8 cellular contexts compared by ENCODE assay signal in genomic region chr5:96933764-96934163, GRCh38. TPM values are rescaled to one million over a fixed set of nuclear protein-coding genes. Genes with fewer than 3 reads are reported as not detected.
DNase-seq lines count a peak whose midpoint lies in the region; ATAC-seq, FAIRE-seq and TF ChIP-seq lines count a peak whose summit lies in the region.

No MANE protein-coding gene starts in this region.

- H3K36me3 ChIP-seq in HUES48 (ENCODE audit: control insufficient read depth, insufficient read depth, low read length) (no peaks in the 10 kb centered on the region), K562 (ENCODE audit: control insufficient read depth, insufficient read depth, low read length) (peaks cover 3% of the 10 kb centered on the region; the same call in 1 of the 3 replicates), muscle layer of duodenum (ENCODE audit: control insufficient read depth in 1 of 2, insufficient read depth in 2 of 2, low read length in 2 of 2) (peaks cover 0 to 10% of the 10 kb centered on the region in 2 donors)

- DNase-seq in AG09309 (ENCODE audit: low read depth) (no peak), K562 (ENCODE audit: extremely low read depth in 1 of 4, low spot score in 3 of 4) (no peak), GM13977 (ENCODE audit: low spot score) (no peak), NCI-H2196 (lab: John Stamatoyannopoulos, UW; ENCODE audit: unreplicated experiment) (no peak), ACHN (no peak)

- peak overlapping the region; percentile 77 for H3K4me3 ChIP-seq in AG09309 (ENCODE audit: control insufficient read depth, low read depth, low read length)
- peak overlapping the region; percentile 88 for H3K4me3 ChIP-seq in HUES48 (ENCODE audit: low read depth, low read length)
- peak overlapping the region; percentile 75; the same call in 1 of the 2 replicates for H3K4me3 ChIP-seq in K562
- peak overlapping the region; percentile 93 for H3K4me3 ChIP-seq in muscle layer of duodenum (ENCODE audit: low read depth in 1 of 2, low read length in 2 of 2)

- no peak for ATAC-seq in K562
- no peak for ATAC-seq in HG03571 (IDR thresholded peaks at IDR 0.05; ENCODE audit: unreplicated experiment)

- H3K4me2 ChIP-seq in K562 (ENCODE audit: insufficient read depth, low read length) = peak overlapping the region; percentile 97

- H4K20me1 ChIP-seq in K562 (replicated peaks; ENCODE audit: control insufficient read depth, insufficient read depth, low read length) = no peaks in the 10 kb centered on the region

- H3K27ac ChIP-seq in HUES48 (ENCODE audit: low read depth, low read length) = no peak overlapping the region
- H3K27ac ChIP-seq in K562 (ENCODE audit: extremely low read depth, low read depth, low read length) = peak overlapping the region; percentile 85
- H3K27ac ChIP-seq in muscle layer of duodenum (ENCODE audit: low read length) = peak overlapping the region; percentile 92

- H3K4me1 ChIP-seq in HUES48 (ENCODE audit: control insufficient read depth, insufficient read depth, low read length) (peaks cover 15% of the 10 kb centered on the region), K562 (replicated peaks in 1 of 2; ENCODE audit: control insufficient read depth in 2 of 2, insufficient read depth in 2 of 2, low read length in 2 of 2) (peaks cover 43 to 51% of the 10 kb centered on the region in 2 experiments), muscle layer of duodenum (ENCODE audit: control insufficient read depth in 1 of 2, insufficient read depth in 2 of 2, low read length in 2 of 2) (peaks cover 17 to 36% of the 10 kb centered on the region in 2 donors)

- intact Hi-C loops in K562 (cut with micrococcal nuclease) = loop anchor here (2.0 to 10.0 kb wide), 3 partner anchors 57 to 1991 kb away; partner anchors contain the start of genes CHD1 and ERAP2

- H3K9ac ChIP-seq in HUES48 (ENCODE audit: low read depth, low read length) = no peak overlapping the region
- peak overlapping the region in 1 of 2 experiments; percentile 80; a peak in 2 of 4 replicates for H3K9ac ChIP-seq in K562 (ENCODE audit: insufficient read depth in 1 of 2, low read depth in 2 of 2, low read length in 2 of 2)

- 31% methylated on average over 4 of the region's 4 CpGs for WGBS in K562 (ENCODE audit: insufficient coverage, low coverage, missing lambda C conversion rate)

- TF ChIP-seq POLR2A in K562 (conservative IDR thresholded peaks at IDR 0.05) = no peak

- no peak for TF ChIP-seq CTCF in AG09309 (IDR thresholded peaks at IDR 0.05; ENCODE audit: control insufficient read depth, insufficient read depth, low read depth, low read length, missing control alignments)
- TF ChIP-seq CTCF in K562 (IDR thresholded peaks at IDR 0.05 in 2 of 3, conservative IDR thresholded peaks at IDR 0.05 in 1 of 3; ENCODE audit: insufficient read depth in 2 of 3, low read depth in 1 of 3, low read length in 3 of 3) = no peak
- no peak for TF ChIP-seq CTCF in GM13977 (IDR thresholded peaks at IDR 0.05; ENCODE audit: extremely low read depth, insufficient read depth, missing control alignments)

- H3K9me3 ChIP-seq in HUES48 (ENCODE audit: control insufficient read depth, insufficient read depth, low read length) (no peaks in the 10 kb centered on the region), K562 (replicated peaks; ENCODE audit: control insufficient read depth, insufficient read depth, low read depth, low read length) (no peaks in the 10 kb centered on the region), muscle layer of duodenum (ENCODE audit: control insufficient read depth in 1 of 2, low read length in 2 of 2) (no peaks in the 10 kb centered on the region)

- CTCF ChIA-PET in K562 (lab: Yijun Ruan, JAX; ENCODE audit: low intra/inter-chr PET ratio) = no interaction called here

- H3K9me1 ChIP-seq in K562 (ENCODE audit: control insufficient read depth, insufficient read depth, low read length) = no peaks in the 10 kb centered on the region

- TSS peak; percentile 63 for BruUV-seq in K562 (replicated peaks; lab: Mats Ljungman, UMichigan)

- no peak for TF ChIP-seq RAD21 in K562 (CRISPR knock-in tag; conservative IDR thresholded peaks at IDR 0.05 in 1 of 2, IDR thresholded peaks at IDR 0.05 in 1 of 2)

- H3K79me2 ChIP-seq in K562 (ENCODE audit: control insufficient read depth, insufficient read depth, low read length) = peaks cover 36% of the 10 kb centered on the region

- peak overlapping the region; percentile 79 for H2AFZ ChIP-seq in K562 (ENCODE audit: low read depth, low read length)

- H3K27me3 ChIP-seq in HUES48 (ENCODE audit: control insufficient read depth, insufficient read depth, low read length) (peaks cover 17% of the 10 kb centered on the region), K562 (ENCODE audit: control insufficient read depth in 2 of 2, insufficient read depth in 2 of 2, low read length in 2 of 2) (no peaks in the 10 kb centered on the region), muscle layer of duodenum (ENCODE audit: low read depth, low read length) (no peaks in the 10 kb centered on the region)

- TF ChIP-seq EP300 in K562 (IDR thresholded peaks at IDR 0.05; ENCODE audit: low read length) = no peak

- in situ Hi-C loops in K562 (cut with MboI) = no loop called here
- in situ Hi-C loops in GM13977 (cut with MboI; ENCODE audit: low pct_unique_long_range_greater_than_20kb, low sequenced_read_pairs, unreplicated experiment) = no loop called here
- in situ Hi-C loops in ACHN (cut with HindIII; ENCODE audit: low pct_ligation_motif_present, low pct_unique_long_range_greater_than_20kb, low sequenced_read_pairs) = no loop called here

- POLR2A ChIA-PET in K562 (lab: Yijun Ruan, JAX) = interaction anchor here (0.5 kb wide), 1 partner anchor 9 kb away, joined by 3 read pairs; no protein-coding TSS in a partner anchor

- no peak for FAIRE-seq in K562 (lab: Jason Lieb, UNC)

TF ChIP-seq in K562, 482 proteins besides CTCF, POLR2A, EP300 and RAD21:
- no peak for TF ChIP-seq SUPT5H (IDR thresholded peaks at IDR 0.05)
- TF ChIP-seq ZNF780A (CRISPR knock-in tag; IDR thresholded peaks at IDR 0.05) = no peak
- no peak for TF ChIP-seq RFX5 (IDR thresholded peaks at IDR 0.05; ENCODE audit: low read depth, low read length)
- peak; percentile 5 for TF ChIP-seq CHD1 (IDR thresholded peaks at IDR 0.05; ENCODE audit: low read length)
- peak; percentile 15 for TF ChIP-seq TAF9B (IDR thresholded peaks at IDR 0.05; ENCODE audit: partially characterized antibody)
- 0 out of 2 replicates have a peak, but pooled peaks have one; percentile 39 for TF ChIP-seq ZNF316 (IDR thresholded peaks at IDR 0.05)

RNA-seq across cellular contexts. Expression of gene LNPEP, which starts 2.1 kb away (rescaled TPM):
- 36.6 and 68.1 TPM in 2 replicates for total RNA-seq in K562 (2011; cell fraction: chromatin; rRNA removed; ENCODE audit: low replicate concordance)
- 19.8 and 21.8 TPM in 2 replicates for total RNA-seq in K562 (2011; cell fraction: nucleolus; rRNA removed)
- 43.1 and 74.7 TPM in 2 replicates for total RNA-seq in K562 (2011; cell fraction: nucleoplasm; rRNA removed)
- total RNA-seq in K562 (2014; rRNA removed) (9.9 and 11.0 TPM in 2 replicates), K562 (2014; rRNA removed; fragmentation: Illumina TruSeq; extraction: Trizol) (24.7 and 29.6 TPM in 2 replicates), K562 (2015; rRNA removed; fragmentation: Illumina TruSeq; extraction: Trizol) (24.3 and 27.9 TPM in 2 replicates), K562 (2021) (19.3 and 20.3 TPM in 2 replicates)
- polyA plus RNA-seq in K562 (2011; rRNA removed) (13.1 and 16.2 TPM in 2 replicates), K562 (2014; fragmentation: Illumina TruSeq; extraction: Trizol) (9.5 and 11.2 TPM in 2 replicates), K562 (2014; fragmentation: Nextera tagmentation; extraction: Ambion mirVana) (1 to 10 TPM; 2.6 to 3.2 TPM), K562 (2014; rRNA removed) (9.2 and 10.0 TPM in 2 replicates)
- polyA plus RNA-seq in K562 (2011; cell fraction: cytosol; rRNA removed) = 3.5 and 9.1 TPM in 2 replicates
- polyA plus RNA-seq in K562 (2011; cell fraction: nucleus; rRNA removed) = 10.3 and 12.8 TPM in 2 replicates
- 5.9 and 6.5 TPM in 2 replicates for polyA plus RNA-seq in K562 (2012)
- polyA minus RNA-seq in K562 (2011; rRNA and poly(A)+ RNA removed) = 67.1 and 69.7 TPM in 2 replicates
- polyA minus RNA-seq in K562 (2011; cell fraction: cytosol; rRNA and poly(A)+ RNA removed) = 25.2 and 26.1 TPM in 2 replicates
- polyA minus RNA-seq in K562 (2011; cell fraction: nucleus; rRNA and poly(A)+ RNA removed) = 20.2 and 41.5 TPM in 2 replicates

RNA-seq across cellular contexts. Expression of gene ERAP2, which starts 57.5 kb away (rescaled TPM):
- 5.1 and 15.3 TPM in 2 replicates for total RNA-seq in K562 (2011; cell fraction: chromatin; rRNA removed; ENCODE audit: low replicate concordance)
- 2.8 and 5.9 TPM in 2 replicates for total RNA-seq in K562 (2011; cell fraction: nucleolus; rRNA removed)
- total RNA-seq in K562 (2011; cell fraction: nucleoplasm; rRNA removed) = 6.0 and 8.9 TPM in 2 replicates
- total RNA-seq in K562 (2014; rRNA removed) (1.7 and 2.5 TPM in 2 replicates), K562 (2014; rRNA removed; fragmentation: Illumina TruSeq; extraction: Trizol) (2.3 and 2.4 TPM in 2 replicates), K562 (2015; rRNA removed; fragmentation: Illumina TruSeq; extraction: Trizol) (2.3 and 3.0 TPM in 2 replicates), K562 (2021) (1.4 and 2.2 TPM in 2 replicates)
- polyA plus RNA-seq in K562 (2011; rRNA removed) (1.9 and 2.1 TPM in 2 replicates), K562 (2014; fragmentation: Illumina TruSeq; extraction: Trizol) (1.3 TPM in 2 replicates), K562 (2014; fragmentation: Nextera tagmentation; extraction: Ambion mirVana) (1 to 10 TPM in 1 of 2 experiments, under 1 TPM in 1; 0.93 to 1.2 TPM), K562 (2014; rRNA removed) (0.27 and 4.0 TPM in 2 replicates)
- polyA plus RNA-seq in K562 (2011; cell fraction: cytosol; rRNA removed) = 0.30 and 0.72 TPM in 2 replicates
- polyA plus RNA-seq in K562 (2011; cell fraction: nucleus; rRNA removed) = 3.1 and 3.2 TPM in 2 replicates
- 0.83 and 1.8 TPM in 2 replicates for polyA plus RNA-seq in K562 (2012)
- 6.5 and 7.6 TPM in 2 replicates for polyA minus RNA-seq in K562 (2011; rRNA and poly(A)+ RNA removed)
- polyA minus RNA-seq in K562 (2011; cell fraction: cytosol; rRNA and poly(A)+ RNA removed) = 0.82 and 1.6 TPM in 2 replicates
- polyA minus RNA-seq in K562 (2011; cell fraction: nucleus; rRNA and poly(A)+ RNA removed) = 7.8 and 12.4 TPM in 2 replicates
